ENCODE assay signal across 11 cellular contexts in genomic region chr11:105202844-105203548, GRCh38.
DNase-seq lines count a peak whose midpoint lies in the region; ATAC-seq, FAIRE-seq and TF ChIP-seq lines count a peak whose summit lies in the region.
"Had no signal": no experiment of that assay in that cellular context is flagged by ENCODE, and none has a peak within 500 bp of the region (broad histone marks: within the 10 kb centered on the region; RNA-seq: fewer than 3 reads in every experiment).

No MANE protein-coding gene starts in this region.

- H4K20me1 ChIP-seq in Karpas-422 (ENCODE audit: insufficient read depth, low read depth, low read length), result no peaks in the 10 kb centered on the region

- peaks cover 13 to 37% (median 20%) of the 10 kb centered on the region in 3 donors for H3K4me1 ChIP-seq in pancreas
- no peaks in the 10 kb centered on the region for H3K4me1 ChIP-seq in Karpas-422 (ENCODE audit: low read length)
- H3K4me1 ChIP-seq: neural progenitor cell, sigmoid colon had no signal

- FAIRE-seq in colon (lab: Jason Lieb, UNC), result peak; percentile 94
- peak; percentile 96 for FAIRE-seq in pancreas (lab: Jason Lieb, UNC)

- WGBS in pancreas, 2 donors, result 5 to 9% methylated on average over 3 of the region's 3 CpGs

- H3K4me3 ChIP-seq in pancreas (no peak overlapping the region), Karpas-422 (ENCODE audit: low read length) (no peak overlapping the region)
- H3K4me3 ChIP-seq: neural progenitor cell, sigmoid colon had no signal

- no peaks in the 10 kb centered on the region for H3K9me3 ChIP-seq in pancreas
- no peaks in the 10 kb centered on the region for H3K9me3 ChIP-seq in Karpas-422 (ENCODE audit: low read length)
- H3K9me3 ChIP-seq: sigmoid colon had no signal

- DNase-seq in HT1080 (ENCODE audit: low read depth) (peak; percentile 73), RPMI8226 (peak; percentile 7), pancreas (peak in 3 of 6 donors; percentile 19 to 38 (median 27)), Karpas-422 (no peak)
- no peak for DNase-seq in activated effector memory CD4-positive, alpha-beta T cell treated with Interleukin-2 at 50 U/mL for 16 hours
- DNase-seq: CD8-positive, alpha-beta memory T cell; sigmoid colon had no signal

- no peak overlapping the region for H3K9ac ChIP-seq in Karpas-422 (ENCODE audit: low read length)
- H3K9ac ChIP-seq: neural progenitor cell had no signal

- 0 out of 2 replicates have a peak, but pooled peaks cover 6% of the 10 kb centered on the region for H3K9me2 ChIP-seq in Karpas-422 (replicated peaks; ENCODE audit: insufficient read depth, low read length)

- H3K79me2 ChIP-seq in Karpas-422 (ENCODE audit: low read length), result no peaks in the 10 kb centered on the region

- no peak overlapping the region for H2AFZ ChIP-seq in Karpas-422 (ENCODE audit: low read length)
- H2AFZ ChIP-seq: neural progenitor cell had no signal

- TF ChIP-seq CTCF in pancreas (IDR thresholded peaks at IDR 0.05), result no peak

- TF ChIP-seq POLR2A in GM18505 (IDR thresholded peaks at IDR 0.05; ENCODE audit: borderline replicate concordance, extremely low read depth, insufficient read depth, insufficient read length), result no peak

- no peaks in the 10 kb centered on the region for H3K36me3 ChIP-seq in pancreas
- no peaks in the 10 kb centered on the region for H3K36me3 ChIP-seq in Karpas-422 (ENCODE audit: insufficient read depth, low read length)
- H3K36me3 ChIP-seq: neural progenitor cell, sigmoid colon had no signal

- H3K4me2 ChIP-seq in Karpas-422 (ENCODE audit: low read depth, low read length, poor library complexity, severe bottlenecking), result no peak overlapping the region
- H3K4me2 ChIP-seq: neural progenitor cell had no signal

- ATAC-seq in pancreas (peak; percentile 94 to 97 (median 94)), GM18505 (IDR thresholded peaks at IDR 0.05; ENCODE audit: unreplicated experiment) (no peak)
- ATAC-seq: left lobe of liver had no signal

- no peaks in the 10 kb centered on the region for H3K27me3 ChIP-seq in pancreas
- H3K27me3 ChIP-seq in Karpas-422 (ENCODE audit: low read length), result no peaks in the 10 kb centered on the region
- H3K27me3 ChIP-seq: neural progenitor cell, sigmoid colon had no signal

- H3K27ac ChIP-seq in pancreas (peak overlapping the region in 3 of 4 donors; percentile 12 to 76 (median 75)), Karpas-422 (ENCODE audit: low read length) (no peak overlapping the region)
- H3K27ac ChIP-seq: neural progenitor cell, sigmoid colon had no signal

- intact Hi-C loops in pancreas (cut with DNase I), result no loop called here

Comparison
In these comparisons a context has a peak if more than half of its experiments do, and no peak if none do; other contexts are left out.
1. DNase-seq: peak in HT1080 (single experiment) and RPMI8226 (single experiment); none in Karpas-422 (single experiment) and activated effector memory CD4-positive, alpha-beta T cell treated with Interleukin-2 at 50 U/mL for 16 hours (single experiment).